Comparison of ENCODE assay signal across 20 cellular contexts in genomic region chr4:125703443-125703842, GRCh38.
DNase-seq lines count a peak whose midpoint lies in the region; ATAC-seq, FAIRE-seq and TF ChIP-seq lines count a peak whose summit lies in the region.
"Had no signal": no experiment of that assay in that cellular context is flagged by ENCODE, and none has a peak within 500 bp of the region (broad histone marks: within the 10 kb centered on the region; RNA-seq: fewer than 3 reads in every experiment).

No MANE protein-coding gene starts in this region.

- no peaks in the 10 kb centered on the region for H3K27me3 ChIP-seq in fibroblast of lung (ENCODE audit: control insufficient read depth, insufficient read depth, low read length)
- H3K27me3 ChIP-seq: colonic mucosa, gastrocnemius medialis, right atrium auricular region, vagina had no signal

- H3K36me3 ChIP-seq in fibroblast of lung (ENCODE audit: control insufficient read depth, insufficient read depth, low read length) = no peaks in the 10 kb centered on the region
- H3K36me3 ChIP-seq: colonic mucosa, gastrocnemius medialis, right atrium auricular region, vagina had no signal

- H4K20me1 ChIP-seq in fibroblast of lung (ENCODE audit: control insufficient read depth, extremely low read depth, insufficient read depth, low read length) = no peaks in the 10 kb centered on the region

- no peak overlapping the region for H3K4me3 ChIP-seq in fibroblast of lung (replicated peaks in 1 of 4; ENCODE audit: control extremely low read depth in 1 of 4, insufficient read depth in 1 of 4, low read depth in 3 of 4, low read length in 4 of 4)
- H3K4me3 ChIP-seq: colonic mucosa, gastrocnemius medialis, right atrium auricular region, vagina had no signal

- H3K4me1 ChIP-seq in fibroblast of lung (ENCODE audit: control insufficient read depth, extremely low read depth, insufficient read depth, low read length) = no peaks in the 10 kb centered on the region
- H3K4me1 ChIP-seq: colonic mucosa, gastrocnemius medialis, right atrium auricular region, vagina had no signal

- no peaks in the 10 kb centered on the region for H3K79me2 ChIP-seq in fibroblast of lung (ENCODE audit: control insufficient read depth, insufficient read depth, low read length)

- peaks cover 3% of the 10 kb centered on the region for H3K9me3 Mint-ChIP-seq in osteocyte (ENCODE audit: unreplicated experiment)
- H3K9me3 Mint-ChIP-seq: activated naive CD8-positive, alpha-beta T cell treated with anti-CD3 and anti-CD28 coated beads, Interleukin-2, amount 10 ng/mL, durations not matched to agents 7 days and 5 days had no signal

- no peak overlapping the region for H3K9ac ChIP-seq in fibroblast of lung (ENCODE audit: insufficient read depth, low read length)

- no peak overlapping the region for H3K27ac ChIP-seq in fibroblast of lung (ENCODE audit: insufficient read depth, low read length)
- H3K27ac ChIP-seq: colonic mucosa, gastrocnemius medialis, right atrium auricular region, vagina had no signal

- ATAC-seq in GM19023 (IDR thresholded peaks at IDR 0.05; ENCODE audit: unreplicated experiment) = no peak
- ATAC-seq: gastrocnemius medialis; stimulated activated naive B cell treated with anti-CD40 and anti-IgM and Interleukin-4, amounts not matched to agents 10 μg/mL and 1 μg/mL and 100 μg/mL, for 72 hours had no signal

- no peak overlapping the region for H3K4me3 Mint-ChIP-seq in osteocyte (ENCODE audit: unreplicated experiment)
- H3K4me3 Mint-ChIP-seq: activated naive CD8-positive, alpha-beta T cell treated with anti-CD3 and anti-CD28 coated beads, Interleukin-2, amount 10 ng/mL, durations not matched to agents 7 days and 5 days; CD4-positive, CD25-positive, alpha-beta regulatory T cell; stimulated activated naive B cell treated with anti-CD40 and anti-IgM and Interleukin-4, amounts not matched to agents 10 μg/mL and 1 μg/mL and 100 μg/mL, for 72 hours had no signal

- no peaks in the 10 kb centered on the region for H3K36me3 Mint-ChIP-seq in osteocyte (ENCODE audit: unreplicated experiment)
- H3K36me3 Mint-ChIP-seq: activated naive CD8-positive, alpha-beta T cell treated with anti-CD3 and anti-CD28 coated beads, Interleukin-2, amount 10 ng/mL, durations not matched to agents 7 days and 5 days; CD4-positive, CD25-positive, alpha-beta regulatory T cell; stimulated activated naive B cell treated with anti-CD40 and anti-IgM and Interleukin-4, amounts not matched to agents 10 μg/mL and 1 μg/mL and 100 μg/mL, for 72 hours had no signal

- H3K9me3 ChIP-seq in fibroblast of lung (ENCODE audit: control insufficient read depth, insufficient read depth, low read depth, low read length) = no peaks in the 10 kb centered on the region
- H3K9me3 ChIP-seq: colonic mucosa, gastrocnemius medialis, right atrium auricular region, vagina had no signal

- peak overlapping the region; percentile 91 for H3K27ac Mint-ChIP-seq in osteocyte (ENCODE audit: unreplicated experiment)
- H3K27ac Mint-ChIP-seq: activated naive CD8-positive, alpha-beta T cell treated with anti-CD3 and anti-CD28 coated beads, Interleukin-2, amount 10 ng/mL, durations not matched to agents 7 days and 5 days; CD4-positive, CD25-positive, alpha-beta regulatory T cell; stimulated activated naive B cell treated with anti-CD40 and anti-IgM and Interleukin-4, amounts not matched to agents 10 μg/mL and 1 μg/mL and 100 μg/mL, for 72 hours had no signal

- no peak overlapping the region for H2AFZ ChIP-seq in fibroblast of lung (ENCODE audit: low read length)

- FAIRE-seq in RCC 7860 (lab: Jason Lieb, UNC) = peak; percentile 63
- FAIRE-seq: G401.6 had no signal

- peaks cover 49% of the 10 kb centered on the region for H3K4me1 Mint-ChIP-seq in osteocyte (ENCODE audit: unreplicated experiment)
- H3K4me1 Mint-ChIP-seq: activated naive CD8-positive, alpha-beta T cell treated with anti-CD3 and anti-CD28 coated beads, Interleukin-2, amount 10 ng/mL, durations not matched to agents 7 days and 5 days; CD4-positive, CD25-positive, alpha-beta regulatory T cell; stimulated activated naive B cell treated with anti-CD40 and anti-IgM and Interleukin-4, amounts not matched to agents 10 μg/mL and 1 μg/mL and 100 μg/mL, for 72 hours had no signal

- H3K4me2 ChIP-seq in fibroblast of lung (ENCODE audit: extremely low read depth, insufficient read depth, low read length) = no peak overlapping the region

- H3K27me3 Mint-ChIP-seq in osteocyte (ENCODE audit: unreplicated experiment) = no peaks in the 10 kb centered on the region
- H3K27me3 Mint-ChIP-seq: activated naive CD8-positive, alpha-beta T cell treated with anti-CD3 and anti-CD28 coated beads, Interleukin-2, amount 10 ng/mL, durations not matched to agents 7 days and 5 days; CD4-positive, CD25-positive, alpha-beta regulatory T cell; stimulated activated naive B cell treated with anti-CD40 and anti-IgM and Interleukin-4, amounts not matched to agents 10 μg/mL and 1 μg/mL and 100 μg/mL, for 72 hours had no signal

- DNase-seq in GM03348 (ENCODE audit: low spot score) (peak; percentile 36), RCC 7860 (ENCODE audit: low spot score) (no peak), fibroblast of lung (ENCODE audit: low read depth in 2 of 2) (peak; percentile 44 to 60), osteocyte (ENCODE audit: extremely low spot score, unreplicated experiment) (no peak), T-helper 9 cell (no peak), NCI-H2171 treated with DMSO at 0.1 percent for 48 hours (lab: John Stamatoyannopoulos, UW) (no peak), D341Med (ENCODE audit: low spot score) (no peak)
- DNase-seq: activated CD4-positive, CD25-positive, alpha-beta regulatory T cell treated with anti-CD3 and anti-CD28 coated beads, Interleukin-2, amount 50 U/mL, for 72 hours; activated naive CD8-positive, alpha-beta T cell treated with anti-CD3 and anti-CD28 coated beads, Interleukin-2, amount 10 ng/mL, durations not matched to agents 7 days and 5 days; activated T-cell treated with anti-CD3 and anti-CD28 coated beads for 4 hours; CD4-positive, CD25-positive, alpha-beta regulatory T cell; colonic mucosa; gastrocnemius medialis; kidney; NCI-H2107; stimulated activated naive B cell treated with anti-CD40 and anti-IgM and Interleukin-4, amounts not matched to agents 10 μg/mL and 1 μg/mL and 100 μg/mL, for 72 hours had no signal

- TF ChIP-seq CTCF in fibroblast of lung (conservative IDR thresholded peaks at IDR 0.05 in 1 of 2, IDR thresholded peaks at IDR 0.05 in 1 of 2; ENCODE audit: low read depth in 1 of 2, low read length in 2 of 2) (no peak), osteocyte (IDR thresholded peaks at IDR 0.05) (no peak)

Comparison
In these comparisons a context has a peak if more than half of its experiments do, and no peak if none do; other contexts are left out.
1. DNase-seq: peak in GM03348 (single experiment) and fibroblast of lung (2 of 2); none in RCC 7860 (single experiment), osteocyte (single experiment), T-helper 9 cell (single experiment), NCI-H2171 treated with DMSO at 0.1 percent for 48 hours (single experiment) and D341Med (single experiment).